15 cellular contexts compared by ENCODE assay signal in the genomic region with DNA sequence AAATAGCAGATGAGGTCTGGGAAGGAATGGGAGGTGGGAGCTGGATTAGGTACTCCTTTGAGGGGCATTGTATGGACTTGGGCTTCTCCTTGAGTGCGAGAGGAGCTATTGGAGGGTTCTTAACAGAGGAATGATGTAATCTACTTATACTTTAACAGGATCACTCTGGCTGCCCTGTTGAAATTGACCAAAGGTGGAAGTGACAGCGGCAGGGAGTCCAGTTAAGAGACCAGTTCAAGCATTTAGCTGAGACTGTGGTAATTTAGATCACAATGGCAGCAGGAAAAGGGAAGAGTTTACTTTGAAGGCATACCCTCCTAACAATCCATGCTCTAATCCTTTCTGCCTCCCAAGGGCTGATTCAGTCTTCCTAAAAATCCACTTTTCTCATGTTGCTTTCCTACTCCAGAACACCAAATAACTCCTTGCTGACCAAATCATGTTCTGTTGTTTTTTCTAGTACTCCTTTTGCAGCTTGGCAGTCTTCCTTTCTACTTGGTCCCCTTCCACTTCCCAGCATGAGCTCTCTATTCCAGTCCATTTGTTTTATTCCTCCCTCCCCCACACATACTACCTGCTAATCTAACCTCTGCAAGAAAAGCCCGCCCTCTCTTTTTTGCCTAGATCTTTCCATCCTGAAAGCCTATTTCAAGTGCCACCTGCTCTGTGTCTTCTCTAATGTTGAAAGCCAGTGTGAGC.
A peak's percentile ranks its signal among the peaks of the same experiment; 100 is the strongest.
DNase-seq lines count a peak whose midpoint lies in the region; ATAC-seq, FAIRE-seq and TF ChIP-seq lines count a peak whose summit lies in the region.
"Had no signal": no experiment of that assay in that cellular context is flagged by ENCODE, and none has a peak within 500 bp of the region (broad histone marks: within the 10 kb centered on the region; RNA-seq: fewer than 3 reads in every experiment).

No MANE protein-coding gene starts in this region.

- POLR2A ChIA-PET in H1 (lab: Charles Lee; ENCODE audit: partially characterized antibody) = no interaction called here

- peak overlapping the region; percentile 49; the same call in 1 of the 2 replicates for H2BK20ac ChIP-seq in H1 (ENCODE audit: low read length)

- H4K8ac ChIP-seq in H1 (ENCODE audit: extremely low read depth, insufficient read depth, low read length) = no peak overlapping the region

- peak overlapping the region; percentile 49; the same call in 1 of the 2 replicates for H2BK15ac ChIP-seq in H1 (ENCODE audit: low read length)

- FAIRE-seq in H1 (lab: Jason Lieb, UNC) = peak; percentile 62
- FAIRE-seq: RCC 7860 had no signal

- peak overlapping the region in 1 of 2 experiments; percentile 15; a peak in 1 of 4 replicates for H3K4me2 ChIP-seq in H1 (ENCODE audit: insufficient read depth in 1 of 2, low read depth in 2 of 2, low read length in 2 of 2)

- H2BK5ac ChIP-seq in H1 (ENCODE audit: low read depth, low read length) = no peak overlapping the region

- intact Hi-C loops in left lung (cut with DNase I) (no loop called here), Right ventricle myocardium inferior (cut with DNase I) (no loop called here), stomach (cut with DNase I; ENCODE audit: low total_unique reads) (no loop called here)

- DNase-seq in EH (ENCODE audit: low read depth) (peak; percentile 51), NCI-H82 (lab: John Stamatoyannopoulos, UW) (peak; percentile 79), H1 (ENCODE audit: low read depth in 1 of 2, low spot score in 2 of 2) (no peak), left lung (no peak), Right ventricle myocardium inferior (ENCODE audit: missing footprints) (no peak), glomerular visceral epithelial cell (ENCODE audit: extremely low spot score) (no peak), stomach (no peak)
- no peak for DNase-seq in stimulated activated naive CD4-positive, alpha-beta T cell (lab: John Stamatoyannopoulos, UW)
- DNase-seq: C1 segment of cervical spinal cord, DMS153, NCI-H1048, NCI-H1694, NCI-H345, SHP77 treated with DMSO at 0.1 percent for 48 hours had no signal

- CTCF ChIA-PET in H1 (lab: Charles Lee; ENCODE audit: partially characterized antibody) = interaction anchor here (0.8 to 1.1 kb wide), 2 partner anchors 12 to 38 kb away, joined by 3 to 5 read pairs; no protein-coding TSS in a partner anchor

- H3K18ac ChIP-seq in H1 (ENCODE audit: extremely low read depth, low read length) = no peak overlapping the region

- no peak overlapping the region for H2BK120ac ChIP-seq in H1 (replicated peaks; ENCODE audit: low read depth, low read length)

- no peak overlapping the region for H4K5ac ChIP-seq in H1 (ENCODE audit: insufficient read length, low read depth, low read length)

- no peak overlapping the region for H3K14ac ChIP-seq in H1 (ENCODE audit: insufficient read length)

- no peak for TF ChIP-seq RAD21 in H1 (IDR thresholded peaks at IDR 0.05 in 1 of 2, conservative IDR thresholded peaks at IDR 0.05 in 1 of 2; ENCODE audit: low read depth in 2 of 2, low read length in 2 of 2)

- TF ChIP-seq EP300 in H1 (IDR thresholded peaks at IDR 0.05; ENCODE audit: borderline replicate concordance in 1 of 2, low read depth in 2 of 2, low read length in 2 of 2) (no peak), stomach (IDR thresholded peaks at IDR 0.05) (no peak)

- H3K27me3 ChIP-seq in H1 (replicated peaks in 1 of 4; ENCODE audit: control insufficient read depth in 3 of 4, extremely low read depth in 1 of 4, insufficient read depth in 3 of 4, low read length in 3 of 4) (no peaks in the 10 kb centered on the region), left lung (no peaks in the 10 kb centered on the region), stomach (no peaks in the 10 kb centered on the region)

- no peak overlapping the region for H3K23ac ChIP-seq in H1 (ENCODE audit: insufficient read length)

- H2AK5ac ChIP-seq in H1 (ENCODE audit: low read depth, low read length) = no peak overlapping the region

- no peak overlapping the region for H4K91ac ChIP-seq in H1 (replicated peaks; ENCODE audit: insufficient read length, low read length)

- H3K56ac ChIP-seq in H1 (replicated peaks; ENCODE audit: insufficient read length, low read depth, low read length) = no peak overlapping the region

- no peak overlapping the region; the same call in 1 of the 2 replicates for H2BK12ac ChIP-seq in H1 (ENCODE audit: low read depth, low read length)

- H3K36me3 ChIP-seq in H1 (ENCODE audit: control insufficient read depth in 2 of 4, insufficient read depth in 4 of 4, low read length in 3 of 4) = no peaks in the 10 kb centered on the region
- H3K36me3 ChIP-seq in left lung = no peaks in the 10 kb centered on the region
- H3K36me3 ChIP-seq in stomach = no peaks in the 10 kb centered on the region

- WGBS in H1 (ENCODE audit: extremely low coverage in 1 of 2, insufficient coverage in 1 of 2, insufficient read length in 1 of 2, insufficient replicate concordance in 2 of 2, low coverage in 1 of 2, low lambda C conversion rate in 2 of 2, missing lambda C conversion rate in 1 of 2), 2 experiments = 78% methylated on average over 3 of the region's 3 CpGs; no CpG with 5 or more reads in 1 of the 2 experiments
- WGBS in stomach, 5 donors = 93 to 94% (median 94%) methylated on average over 3 of the region's 3 CpGs

- no peaks in the 10 kb centered on the region for H3K79me1 ChIP-seq in H1 (ENCODE audit: low read depth, low read length)

- no peaks in the 10 kb centered on the region for H4K20me1 ChIP-seq in H1 (replicated peaks in 1 of 2; ENCODE audit: control insufficient read depth in 1 of 2, insufficient read depth in 2 of 2, low read length in 2 of 2)

- no peaks in the 10 kb centered on the region; the same call in 1 of the 2 replicates for H3K23me2 ChIP-seq in H1 (ENCODE audit: low read depth, low read length)

- H3K9me3 ChIP-seq in H1 (ENCODE audit: insufficient read depth in 2 of 2, low read depth in 1 of 2, low read length in 1 of 2) (no peaks in the 10 kb centered on the region), left lung (no peaks in the 10 kb centered on the region), stomach (no peaks in the 10 kb centered on the region)

- peak; percentile 79 for ATAC-seq in left lung
- no peak for ATAC-seq in Right ventricle myocardium inferior

- no peak overlapping the region for H3K4ac ChIP-seq in H1 (replicated peaks; ENCODE audit: insufficient read length, low read depth, low read length)

- H3K27ac ChIP-seq in H1 (ENCODE audit: low read depth, low read length) = no peak overlapping the region
- H3K27ac ChIP-seq in left lung = no peak overlapping the region
- no peak overlapping the region for H3K27ac ChIP-seq in stomach

- TF ChIP-seq CTCF in H1 (IDR thresholded peaks at IDR 0.05; ENCODE audit: control extremely low read depth in 1 of 3, insufficient read depth in 1 of 3, low read depth in 1 of 3, low read length in 3 of 3) (no peak), left lung (IDR thresholded peaks at IDR 0.05) (no peak), stomach (IDR thresholded peaks at IDR 0.05) (no peak)

- H3K79me2 ChIP-seq in H1 (ENCODE audit: control insufficient read depth in 1 of 2, insufficient read depth in 2 of 2, low read length in 2 of 2) = no peaks in the 10 kb centered on the region

- H3K4me3 ChIP-seq in H1 (ENCODE audit: extremely low read depth in 1 of 4, insufficient read depth in 2 of 4, low read depth in 3 of 4, low read length in 4 of 4) = no peak overlapping the region
- H3K4me3 ChIP-seq in left lung = no peak overlapping the region
- no peak overlapping the region for H3K4me3 ChIP-seq in stomach

- H3K4me1 ChIP-seq in H1 (replicated peaks in 1 of 4; ENCODE audit: control insufficient read depth in 3 of 4, insufficient read depth in 4 of 4, low read length in 3 of 4) = peaks cover 0 to 8% (median 4%) of the 10 kb centered on the region in 4 experiments; a peak in 2 of 7 replicates
- H3K4me1 ChIP-seq in left lung = no peaks in the 10 kb centered on the region
- H3K4me1 ChIP-seq in stomach = no peaks in the 10 kb centered on the region

- TF ChIP-seq POLR2A in H1 (IDR thresholded peaks at IDR 0.05; ENCODE audit: control extremely low read depth in 1 of 2, low read depth in 2 of 2, low read length in 2 of 2) (no peak), stomach (IDR thresholded peaks at IDR 0.05) (no peak)

- H3K9ac ChIP-seq in H1 (replicated peaks in 1 of 4; ENCODE audit: extremely low read depth in 1 of 4, low read depth in 3 of 4, low read length in 3 of 4) = peak overlapping the region in 1 of 4 experiments; percentile 14; a peak in 1 of 7 replicates

- no peak overlapping the region for H2AFZ ChIP-seq in H1 (ENCODE audit: low read length)

TF ChIP-seq in H1, 55 proteins besides CTCF, POLR2A, EP300 and RAD21:
- no peak for TF ChIP-seq NANOG (IDR thresholded peaks at IDR 0.05; ENCODE audit: insufficient read depth, low read depth, low read length, poor library complexity, severe bottlenecking)
- TF ChIP-seq, protein P1, sequence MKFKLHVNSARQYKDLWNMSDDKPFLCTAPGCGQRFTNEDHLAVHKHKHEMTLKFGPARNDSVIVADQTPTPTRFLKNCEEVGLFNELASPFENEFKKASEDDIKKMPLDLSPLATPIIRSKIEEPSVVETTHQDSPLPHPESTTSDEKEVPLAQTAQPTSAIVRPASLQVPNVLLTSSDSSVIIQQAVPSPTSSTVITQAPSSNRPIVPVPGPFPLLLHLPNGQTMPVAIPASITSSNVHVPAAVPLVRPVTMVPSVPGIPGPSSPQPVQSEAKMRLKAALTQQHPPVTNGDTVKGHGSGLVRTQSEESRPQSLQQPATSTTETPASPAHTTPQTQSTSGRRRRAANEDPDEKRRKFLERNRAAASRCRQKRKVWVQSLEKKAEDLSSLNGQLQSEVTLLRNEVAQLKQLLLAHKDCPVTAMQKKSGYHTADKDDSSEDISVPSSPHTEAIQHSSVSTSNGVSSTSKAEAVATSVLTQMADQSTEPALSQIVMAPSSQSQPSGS (IDR thresholded peaks at IDR 0.05; ENCODE audit: low read length) = 0 out of 2 replicates have a peak, but pooled peaks have one; percentile 48

Comparison
In these comparisons a context has a peak if more than half of its experiments do, and no peak if none do; other contexts are left out.
1. DNase-seq: peak in EH (single experiment) and NCI-H82 (single experiment); none in H1 (0 of 2), left lung (0 of 2), Right ventricle myocardium inferior (single experiment), glomerular visceral epithelial cell (single experiment), stomach (single experiment) and stimulated activated naive CD4-positive, alpha-beta T cell (0 of 6).